9 cellular contexts compared by ENCODE assay signal in genomic region chr9:129665814-129666511, GRCh38. TPM values are rescaled to one million over a fixed set of nuclear protein-coding genes. Genes with fewer than 3 reads are reported as not detected.
DNase-seq lines count a peak whose midpoint lies in the region; ATAC-seq, FAIRE-seq and TF ChIP-seq lines count a peak whose summit lies in the region.
"Had no signal": no experiment of that assay in that cellular context is flagged by ENCODE, and none has a peak within 500 bp of the region (broad histone marks: within the 10 kb centered on the region; RNA-seq: fewer than 3 reads in every experiment).

No MANE protein-coding gene starts in this region.

- no peaks in the 10 kb centered on the region for H3K9me3 Mint-ChIP-seq in central memory CD8-positive, alpha-beta T cell

- H3K27ac ChIP-seq in heart left ventricle (no peak overlapping the region), mesodermal cell (ENCODE audit: low read depth, low read length, severe bottlenecking) (no peak overlapping the region), aorta (ENCODE audit: low read depth in 1 of 2, low read length in 2 of 2) (peak overlapping the region; percentile 49 to 52)

- TF ChIP-seq POLR2A in heart left ventricle (IDR thresholded peaks at IDR 0.05): no peak

- TF ChIP-seq CTCF in heart left ventricle (IDR thresholded peaks at IDR 0.05): no peak

- H3K9me3 ChIP-seq in heart left ventricle (no peaks in the 10 kb centered on the region), mesodermal cell (ENCODE audit: control insufficient read depth, low read length) (no peaks in the 10 kb centered on the region), aorta (ENCODE audit: control insufficient read depth, low read length) (no peaks in the 10 kb centered on the region)

- H3K27me3 ChIP-seq in heart left ventricle (peaks cover 3 to 39% (median 16%) of the 10 kb centered on the region in 9 donors), aorta (ENCODE audit: control insufficient read depth in 1 of 2, insufficient read depth in 2 of 2, low read length in 1 of 2) (no peaks in the 10 kb centered on the region)

- peaks cover 6% of the 10 kb centered on the region for H3K36me3 Mint-ChIP-seq in central memory CD8-positive, alpha-beta T cell (ENCODE audit: insufficient read depth)

- H3K27me3 Mint-ChIP-seq in central memory CD8-positive, alpha-beta T cell: peaks cover 42% of the 10 kb centered on the region

- H3K4me3 ChIP-seq in heart left ventricle (peak overlapping the region in 9 of 12 donors; percentile 35 to 56 (median 48)), mesodermal cell (ENCODE audit: extremely low read depth, insufficient read depth, low read length, poor library complexity, severe bottlenecking) (peak overlapping the region; percentile 40), aorta (ENCODE audit: low read length in 2 of 2) (peak overlapping the region; percentile 85 to 95)

- H3K36me3 ChIP-seq in heart left ventricle: no peaks in the 10 kb centered on the region
- no peaks in the 10 kb centered on the region for H3K36me3 ChIP-seq in mesodermal cell (ENCODE audit: control insufficient read depth, insufficient read depth, low read length)
- no peaks in the 10 kb centered on the region for H3K36me3 ChIP-seq in aorta (ENCODE audit: control insufficient read depth in 1 of 2, insufficient read depth in 2 of 2, low read length in 1 of 2)

- peaks cover 0 to 19% (median 1%) of the 10 kb centered on the region in 12 donors for H3K4me1 ChIP-seq in heart left ventricle
- H3K4me1 ChIP-seq in mesodermal cell (ENCODE audit: control insufficient read depth, insufficient read depth, low read length, poor library complexity, severe bottlenecking): peaks cover 7% of the 10 kb centered on the region
- H3K4me1 ChIP-seq in aorta (ENCODE audit: control insufficient read depth in 1 of 2, insufficient read depth in 2 of 2, low read length in 2 of 2): no peaks in the 10 kb centered on the region

- peaks cover 5% of the 10 kb centered on the region for H3K4me1 Mint-ChIP-seq in central memory CD8-positive, alpha-beta T cell

- DNase-seq in heart left ventricle (no peak), cardiac septum (ENCODE audit: low spot score) (no peak), aorta (no peak), ACHN (no peak), HTR-8/SVneo (ENCODE audit: insufficient read length, low spot score) (no peak)
- no peak for DNase-seq in central memory CD8-positive, alpha-beta T cell (ENCODE audit: low spot score in 2 of 2)
- DNase-seq: posterior cingulate gyrus had no signal

- intact Hi-C loops in heart left ventricle (cut with DNase I) (no loop called here), cardiac septum (cut with DNase I) (no loop called here), aorta (cut with DNase I) (loop anchor here (5.0 kb wide), 2 partner anchors 46 to 61 kb away; no protein-coding TSS in a partner anchor)

- peak overlapping the region; percentile 80 for H3K4me3 Mint-ChIP-seq in central memory CD8-positive, alpha-beta T cell

- in situ Hi-C loops in ACHN (cut with HindIII; ENCODE audit: low pct_ligation_motif_present, low pct_unique_long_range_greater_than_20kb, low sequenced_read_pairs): no loop called here

- 4 to 10% (median 6%) methylated on average over 3 to 87 of the region's 87 CpGs for WGBS in heart left ventricle, 4 donors
- 3 to 6% methylated on average over 62 to 78 of the region's 87 CpGs for WGBS in mesodermal cell (ENCODE audit: insufficient coverage in 2 of 2), 2 experiments
- WGBS in aorta, 2 donors: 1 to 2% methylated on average over 63 to 87 of the region's 87 CpGs

- no peak overlapping the region for H3K27ac Mint-ChIP-seq in central memory CD8-positive, alpha-beta T cell (ENCODE audit: low read depth)

- no peak for FAIRE-seq in HTR-8/SVneo (lab: Jason Lieb, UNC)

- ATAC-seq in heart left ventricle: no peak
- no peak for ATAC-seq in central memory CD8-positive, alpha-beta T cell (replicated peaks; ENCODE audit: extremely low read depth, poor library complexity, severe bottlenecking)
- no peak for ATAC-seq in aorta (ENCODE audit: low FRiP score)
- ATAC-seq in HG02610 (IDR thresholded peaks at IDR 0.05; ENCODE audit: unreplicated experiment): no peak

RNA-seq across cellular contexts. Expression of gene PRRX2, which starts 0.5 kb away (rescaled TPM):
- 1 to 10 TPM in 3 of 9 donors, under 1 TPM in 5, not detected in 1; 0.22 to 1.5 (median 0.84) TPM for total RNA-seq in heart left ventricle
- under 1 TPM; 0.65 to 0.83 TPM for polyA plus RNA-seq in heart left ventricle
- total RNA-seq in cardiac septum: 4.4 TPM
- 19.4 TPM for polyA plus RNA-seq in mesodermal cell (2013, experiment 1 of 2)
- polyA plus RNA-seq in mesodermal cell (2013, experiment 2 of 2): 14.9 TPM
- total RNA-seq in aorta: 10 to 100 TPM; 51.9 to 68.8 TPM
- polyA plus RNA-seq in aorta: 10 to 100 TPM; 27.7 to 52.6 TPM

RNA-seq across cellular contexts. Expression of gene ASB6, which starts 24.0 kb away (rescaled TPM):
- total RNA-seq in heart left ventricle (10 to 100 TPM in 5 of 9 donors, 1 to 10 TPM in 4; 7.5 to 22.5 (median 10.3) TPM), cardiac septum (10.2 TPM), aorta (10 to 100 TPM; 15.8 to 20.8 TPM)
- polyA plus RNA-seq in heart left ventricle (10 to 100 TPM in 1 of 2 donors, 1 to 10 TPM in 1; 8.2 to 17.2 TPM), aorta (10 to 100 TPM in 1 of 2 donors, 1 to 10 TPM in 1; 6.0 to 20.3 TPM)
- 16.8 TPM for polyA plus RNA-seq in mesodermal cell (2013, experiment 1 of 2)
- polyA plus RNA-seq in mesodermal cell (2013, experiment 2 of 2): 13.4 TPM

RNA-seq across cellular contexts. Expression of gene NTMT1, which starts 40.0 kb away (rescaled TPM):
- 10 to 100 TPM; 39.0 to 76.7 (median 56.0) TPM for total RNA-seq in heart left ventricle
- polyA plus RNA-seq in heart left ventricle: 100 to 1,000 TPM in 1 of 2 donors, 10 to 100 TPM in 1; 87.7 to 111 TPM
- total RNA-seq in cardiac septum: 49.5 TPM
- polyA plus RNA-seq in mesodermal cell (2013, experiment 1 of 2): 60.6 TPM
- 49.5 TPM for polyA plus RNA-seq in mesodermal cell (2013, experiment 2 of 2)
- total RNA-seq in aorta: 10 to 100 TPM; 22.7 to 25.6 TPM
- polyA plus RNA-seq in aorta: 10 to 100 TPM; 34.3 to 41.1 TPM

RNA-seq across cellular contexts. Expression of gene C9orf50, which starts 45.1 kb away (rescaled TPM):
- total RNA-seq in heart left ventricle (not detected), cardiac septum (0.22 TPM), aorta (under 1 TPM; 0.30 to 0.62 TPM)
- polyA plus RNA-seq in heart left ventricle (not detected), aorta (1 to 10 TPM in 1 of 2 donors, not detected in 1; 4.8 TPM)
- polyA plus RNA-seq in mesodermal cell (2013, experiment 1 of 2): 0.29 TPM
- not detected for polyA plus RNA-seq in mesodermal cell (2013, experiment 2 of 2)

Comparison
In these comparisons a context has a peak if more than half of its experiments do, and no peak if none do; other contexts are left out.
1. H3K27ac ChIP-seq: peak in aorta (2 of 2); none in heart left ventricle (0 of 12) and mesodermal cell (single experiment).
2. H3K4me3 ChIP-seq: peak in every context shown above with its lines; median percentile 90 in aorta; 48 in heart left ventricle; 40 in mesodermal cell.
3. intact Hi-C loops: an anchor here in aorta (5.0 kb wide); none called in heart left ventricle and cardiac septum.